ENCODE assay signal across 25 cellular contexts in genomic region chr11:6828103-6828502, GRCh38. TPM values are rescaled to one million over a fixed set of nuclear protein-coding genes. Genes with fewer than 3 reads are reported as not detected.
DNase-seq lines count a peak whose midpoint lies in the region; ATAC-seq and TF ChIP-seq lines count a peak whose summit lies in the region.
"Had no signal": no experiment of that assay in that cellular context is flagged by ENCODE, and none has a peak within 500 bp of the region (broad histone marks: within the 10 kb centered on the region; RNA-seq: fewer than 3 reads in every experiment).

No MANE protein-coding gene starts in this region.

- intact Hi-C loops in esophagus muscularis mucosa (cut with DNase I), result no loop called here

- no peak overlapping the region for H3K27ac Mint-ChIP-seq in WTC11
- H3K27ac Mint-ChIP-seq: CD4-positive, CD25-positive, alpha-beta regulatory T cell; CD8-positive, alpha-beta memory T cell; HFFc6 had no signal

- POLR2A ChIA-PET in WTC11 (lab: Charles Lee), result no interaction called here

- TF ChIP-seq POLR2A in esophagus muscularis mucosa (IDR thresholded peaks at IDR 0.05; ENCODE audit: low read depth), result no peak

- CTCF ChIA-PET in WTC11 (lab: Charles Lee), result interaction anchor here (1.2 to 1.5 kb wide), 2 partner anchors 16 to 71 kb away, joined by 3 to 6 read pairs; no protein-coding TSS in a partner anchor

- no peaks in the 10 kb centered on the region for H3K36me3 Mint-ChIP-seq in WTC11
- H3K36me3 Mint-ChIP-seq: CD4-positive, CD25-positive, alpha-beta regulatory T cell; CD8-positive, alpha-beta memory T cell had no signal

- H3K27ac ChIP-seq in esophagus muscularis mucosa (replicated peaks in 1 of 4), result no peak overlapping the region
- no peak overlapping the region for H3K27ac ChIP-seq in WERI-Rb-1
- H3K27ac ChIP-seq: GM23248, HL-60 had no signal

- H3K36me3 ChIP-seq in esophagus muscularis mucosa (no peaks in the 10 kb centered on the region), WERI-Rb-1 (no peaks in the 10 kb centered on the region)
- H3K36me3 ChIP-seq: BE2C had no signal

- DNase-seq in DMS53 (lab: John Stamatoyannopoulos, UW) (peak; percentile 68), DMS53 treated with DMSO at 0.1 percent for 48 hours (lab: John Stamatoyannopoulos, UW; ENCODE audit: unreplicated experiment) (peak; percentile 77), LNCaP clone FGC (ENCODE audit: low read depth) (peak; percentile 6), WTC11 (ENCODE audit: low spot score) (no peak), hypothalamus (lab: John Stamatoyannopoulos, UW) (no peak), esophagus muscularis mucosa (ENCODE audit: extremely low spot score) (no peak), WERI-Rb-1 (no peak)
- DNase-seq: ACHN; BE2C; C1 segment of cervical spinal cord; CD4-positive, CD25-positive, alpha-beta regulatory T cell; CD8-positive, alpha-beta memory T cell; COR-L47; DMS 273 treated with DMSO at 0.1 percent for 48 hours; DMS79; GDM1; GM23248; HCEC 1CT; HFFc6; IMR-90; KBM-7 had no signal

- H3K4me1 ChIP-seq in esophagus muscularis mucosa, result no peaks in the 10 kb centered on the region
- H3K4me1 ChIP-seq: BE2C had no signal

- H3K27me3 ChIP-seq in esophagus muscularis mucosa, result no peaks in the 10 kb centered on the region
- H3K27me3 ChIP-seq in WERI-Rb-1 (ENCODE audit: insufficient read depth, low read depth, severe bottlenecking), result no peaks in the 10 kb centered on the region
- H3K27me3 ChIP-seq: BE2C had no signal

- H3K4me3 ChIP-seq in LNCaP clone FGC (ENCODE audit: low read depth, low read length) (no peak overlapping the region), esophagus muscularis mucosa (no peak overlapping the region), WERI-Rb-1 (ENCODE audit: low read depth, low read length) (no peak overlapping the region)
- H3K4me3 ChIP-seq: GM23248 had no signal

- WGBS in esophagus muscularis mucosa, result 94% methylated on average over 1 of the region's 1 CpG

- no peaks in the 10 kb centered on the region for H3K9me3 Mint-ChIP-seq in WTC11
- H3K9me3 Mint-ChIP-seq: CD4-positive, CD25-positive, alpha-beta regulatory T cell; CD8-positive, alpha-beta memory T cell; HFFc6 had no signal

- H3K4me1 Mint-ChIP-seq in WTC11, result 0 out of 2 replicates have a peak, but pooled peaks cover 3% of the 10 kb centered on the region
- H3K4me1 Mint-ChIP-seq: CD4-positive, CD25-positive, alpha-beta regulatory T cell; CD8-positive, alpha-beta memory T cell had no signal

- TF ChIP-seq CTCF in LNCaP clone FGC (IDR thresholded peaks at IDR 0.05; ENCODE audit: control insufficient read depth, extremely low read depth, insufficient read depth) (no peak), WTC11 (IDR thresholded peaks at IDR 0.05) (no peak), esophagus muscularis mucosa (IDR thresholded peaks at IDR 0.05) (no peak), WERI-Rb-1 (IDR thresholded peaks at IDR 0.05; ENCODE audit: low read depth, low read length) (no peak)

- TF ChIP-seq EP300 in esophagus muscularis mucosa (IDR thresholded peaks at IDR 0.05), result no peak

- ATAC-seq in WTC11, result no peak

- H3K9me3 ChIP-seq in esophagus muscularis mucosa (no peaks in the 10 kb centered on the region), WERI-Rb-1 (ENCODE audit: severe bottlenecking) (no peaks in the 10 kb centered on the region)
- H3K9me3 ChIP-seq: BE2C had no signal

- H3K4me3 Mint-ChIP-seq in WTC11, result no peak overlapping the region
- H3K4me3 Mint-ChIP-seq: CD4-positive, CD25-positive, alpha-beta regulatory T cell; CD8-positive, alpha-beta memory T cell; HFFc6 had no signal

- no peaks in the 10 kb centered on the region for H3K27me3 Mint-ChIP-seq in WTC11 (ENCODE audit: low read depth)

TF ChIP-seq in WTC11, 78 proteins besides CTCF, POLR2A, EP300 and RAD21:
- TF ChIP-seq GABPB1 (CRISPR knock-in tag; IDR thresholded peaks at IDR 0.05), result peak; percentile 79
- TF ChIP-seq GTF2I (CRISPR knock-in tag; conservative IDR thresholded peaks at IDR 0.05), result no peak

RNA-seq across cellular contexts. Expression of gene OR10A5, which starts 17.4 kb away (rescaled TPM):
- total RNA-seq in WTC11 (2021) (not detected in 3 replicates), esophagus muscularis mucosa (not detected)
- total RNA-seq: CD4-positive, CD25-positive, alpha-beta regulatory T cell; CD8-positive, alpha-beta memory T cell; Daoy; GM23248; H4; HFFc6; HT1080; IMR-90 had no signal

RNA-seq across cellular contexts. Expression of gene OR6A2, which starts 28.6 kb away (rescaled TPM):
- total RNA-seq in WTC11 (2021) (0.07 to 0.27 TPM (median 0.07 TPM) in 3 replicates), esophagus muscularis mucosa (under 1 TPM in 1 of 4 donors, not detected in 3; 0.06 TPM)
- total RNA-seq: CD4-positive, CD25-positive, alpha-beta regulatory T cell; CD8-positive, alpha-beta memory T cell; Daoy; GM23248; HT1080 had no signal

RNA-seq across cellular contexts. Expression of gene OR10A2, which starts 34.8 kb away (rescaled TPM):
- total RNA-seq in WTC11 (2021), result not detected in 3 replicates
- not detected for total RNA-seq in esophagus muscularis mucosa
- total RNA-seq: CD4-positive, CD25-positive, alpha-beta regulatory T cell; CD8-positive, alpha-beta memory T cell; Daoy; GM23248; H4; HFFc6; HT1080; IMR-90 had no signal

RNA-seq across cellular contexts. Expression of gene OR2AG1, which starts 45.3 kb away (rescaled TPM):
- total RNA-seq in WTC11 (2021), result not detected in 3 replicates
- not detected for total RNA-seq in esophagus muscularis mucosa
- total RNA-seq: CD4-positive, CD25-positive, alpha-beta regulatory T cell; CD8-positive, alpha-beta memory T cell; Daoy; GM23248; H4; HFFc6; HT1080; IMR-90 had no signal

RNA-seq across cellular contexts. Expression of gene OR10A4, which starts 48.3 kb away (rescaled TPM):
- not detected in 3 replicates for total RNA-seq in WTC11 (2021)
- not detected for total RNA-seq in esophagus muscularis mucosa
- total RNA-seq: CD4-positive, CD25-positive, alpha-beta regulatory T cell; CD8-positive, alpha-beta memory T cell; Daoy; GM23248; H4; HFFc6; HT1080; IMR-90 had no signal

Comparison
In these comparisons a context has a peak if more than half of its experiments do, and no peak if none do; other contexts are left out.
1. DNase-seq: peak in DMS53 (single experiment), DMS53 treated with DMSO at 0.1 percent for 48 hours (single experiment) and LNCaP clone FGC (single experiment); none in WTC11 (single experiment), hypothalamus (0 of 51), esophagus muscularis mucosa (single experiment) and WERI-Rb-1 (single experiment).